Comparison of ENCODE assay signal across 8 cellular contexts in the genomic region with DNA sequence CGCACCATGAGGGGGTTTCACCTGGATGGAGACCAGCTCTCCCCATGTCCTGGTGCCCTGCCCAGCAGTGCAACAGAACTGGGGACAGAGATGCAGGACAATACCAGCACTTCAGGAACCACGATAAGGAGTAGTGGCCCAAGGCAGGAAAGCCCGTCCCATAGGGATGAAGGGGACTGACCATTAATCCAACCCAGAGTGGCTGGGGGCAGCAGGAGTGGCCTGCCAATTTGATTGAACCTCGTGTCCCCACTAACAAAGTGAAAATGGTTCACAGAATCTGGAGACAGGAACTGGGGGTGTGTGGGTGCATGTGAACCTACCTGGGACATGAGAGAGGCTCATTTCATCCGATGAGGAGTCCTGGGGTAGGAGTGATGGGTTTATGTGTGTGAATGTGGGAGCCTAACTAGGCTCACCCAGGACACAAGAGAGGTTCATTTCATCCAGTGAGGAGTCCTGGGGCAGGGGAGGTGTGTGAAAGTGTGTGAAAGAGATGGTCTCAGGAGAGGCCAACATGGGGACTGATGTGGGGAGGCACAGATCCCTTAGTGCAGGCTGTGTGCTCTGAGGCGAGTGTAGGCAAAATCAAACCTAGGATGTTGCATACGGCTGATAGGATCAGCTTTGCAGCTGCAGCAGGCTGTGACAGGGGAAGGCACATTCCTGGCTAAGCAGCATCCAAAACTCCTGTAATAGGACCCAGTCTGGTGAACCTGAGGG.
DNase-seq lines count a peak whose midpoint lies in the region; ATAC-seq, FAIRE-seq and TF ChIP-seq lines count a peak whose summit lies in the region.

No MANE protein-coding gene starts in this region.

- peaks cover 5% of the 10 kb centered on the region; the same call in 1 of the 2 replicates for H3K9me3 Mint-ChIP-seq in HFFc6

- no peaks in the 10 kb centered on the region for H3K27me3 ChIP-seq in heart left ventricle

- H3K36me3 ChIP-seq in heart left ventricle: no peaks in the 10 kb centered on the region

- FAIRE-seq in RCC 7860 (lab: Jason Lieb, UNC): no peak

- H3K4me1 Mint-ChIP-seq in HFFc6 (ENCODE audit: low read depth): peaks cover 22% of the 10 kb centered on the region

- intact Hi-C loops in heart left ventricle (cut with DNase I) (loop anchor here in 1 of 10 donors (2.0 kb wide), 1 partner anchor 99 kb away; a partner anchor contains a TSS), sciatic nerve (cut with DNase I) (no loop called here)

- H3K36me3 Mint-ChIP-seq in HFFc6 (ENCODE audit: low read depth): no peaks in the 10 kb centered on the region

- TF ChIP-seq CTCF in HFFc6 (IDR thresholded peaks at IDR 0.05): no peak
- TF ChIP-seq CTCF in VCaP (conservative IDR thresholded peaks at IDR 0.05): no peak
- TF ChIP-seq CTCF in heart left ventricle (IDR thresholded peaks at IDR 0.05): no peak

- no peak for TF ChIP-seq POLR2A in heart left ventricle (IDR thresholded peaks at IDR 0.05)

- H3K4me3 ChIP-seq in heart left ventricle: peak overlapping the region in 11 of 12 donors; percentile 15 to 61 (median 53)

- H3K27ac Mint-ChIP-seq in HFFc6: no peak overlapping the region

- 40 to 69% (median 61%) methylated on average over 6 to 7 of the region's 7 CpGs for WGBS in heart left ventricle, 4 donors

- H3K27ac ChIP-seq in VCaP (peak overlapping the region; percentile 81), heart left ventricle (peak overlapping the region; percentile 69 to 90 (median 82))

- peak overlapping the region; percentile 90 for H3K4me3 Mint-ChIP-seq in HFFc6

- no peaks in the 10 kb centered on the region; the same call in none of the 2 replicates for H3K27me3 Mint-ChIP-seq in HFFc6 (ENCODE audit: insufficient read depth)

- no peaks in the 10 kb centered on the region for H3K9me3 ChIP-seq in heart left ventricle

- ATAC-seq in heart left ventricle (peak in 3 of 4 donors; percentile 34 to 44 (median 44)), sciatic nerve (peak; percentile 62), GM18870 (IDR thresholded peaks at IDR 0.05; ENCODE audit: unreplicated experiment) (no peak), GM21619 (IDR thresholded peaks at IDR 0.05; ENCODE audit: unreplicated experiment) (no peak)

- DNase-seq in HFFc6 (no peak), heart left ventricle (no peak), sciatic nerve (ENCODE audit: low spot score) (no peak), RCC 7860 (ENCODE audit: low spot score) (no peak), MV-4-11 (lab: John Stamatoyannopoulos, UW) (no peak)

- H3K4me1 ChIP-seq in heart left ventricle: peaks cover 0 to 42% (median 18%) of the 10 kb centered on the region in 12 donors

Comparison
In these comparisons a context has a peak if more than half of its experiments do, and no peak if none do; other contexts are left out.
1. ATAC-seq: peak in heart left ventricle (3 of 4) and sciatic nerve (single experiment); none in GM18870 (single experiment) and GM21619 (single experiment).